In genomic region chr1:234844479-234845031, GRCh38 we compare ENCODE assay signal across 10 cellular contexts.
DNase-seq lines count a peak whose midpoint lies in the region; ATAC-seq and TF ChIP-seq lines count a peak whose summit lies in the region.
"Had no signal": no experiment of that assay in that cellular context is flagged by ENCODE, and none has a peak within 500 bp of the region (broad histone marks: within the 10 kb centered on the region; RNA-seq: fewer than 3 reads in every experiment).

No MANE protein-coding gene starts in this region.

- H3K36me3 Mint-ChIP-seq in CD14-positive monocyte (peaks cover 4 to 7% of the 10 kb centered on the region in 2 donors), activated B cell treated with CpG ODN at 0.5 μM for 24 hours (ENCODE audit: low read depth) (no peaks in the 10 kb centered on the region), type B pancreatic cell (peaks cover 4% of the 10 kb centered on the region)

- H3K4me1 Mint-ChIP-seq in CD14-positive monocyte: peaks cover 95% of the 10 kb centered on the region
- H3K4me1 Mint-ChIP-seq in activated B cell treated with CpG ODN at 0.5 μM for 24 hours: peaks cover 55% of the 10 kb centered on the region
- peaks cover 24% of the 10 kb centered on the region for H3K4me1 Mint-ChIP-seq in type B pancreatic cell (ENCODE audit: unreplicated experiment)

- POLR2A ChIA-PET in activated B cell treated with CpG ODN at 0.5 μM for 24 hours (lab: Charles Lee): interaction anchor here (0.7 to 5.9 kb wide), 5 partner anchors 36 to 352 kb away, joined by 3 to 42 read pairs (median 4); partner anchors contain the start of gene IRF2BP2

- intact Hi-C loops in CD14-positive monocyte (cut with micrococcal nuclease) (loop anchor here (2.0 to 10.0 kb wide), 6 partner anchors 38 to 350 kb away; partner anchors contain the start of gene IRF2BP2 (in 1 of the 2)), activated B cell treated with CpG ODN at 0.5 μM for 24 hours (cut with micrococcal nuclease) (loop anchor here (5.0 kb wide), 1 partner anchor 38 kb away; no protein-coding TSS in a partner anchor)

- H3K9me3 Mint-ChIP-seq in CD14-positive monocyte (peaks cover 0 to 5% (median 0%) of the 10 kb centered on the region in 7 donors), activated B cell treated with CpG ODN at 0.5 μM for 24 hours (no peaks in the 10 kb centered on the region), type B pancreatic cell (peaks cover 6% of the 10 kb centered on the region)

- CTCF ChIA-PET in activated B cell treated with CpG ODN at 0.5 μM for 24 hours (lab: Charles Lee): no interaction called here

- ATAC-seq in GM19438 (IDR thresholded peaks at IDR 0.05; ENCODE audit: low read depth, unreplicated experiment) (peak; percentile 39), activated B cell treated with CpG ODN at 0.5 μM for 24 hours (ENCODE audit: low read depth) (no peak), HG03039 (IDR thresholded peaks at IDR 0.05; ENCODE audit: unreplicated experiment) (no peak), HG02623 (IDR thresholded peaks at IDR 0.05; ENCODE audit: unreplicated experiment) (no peak)

- DNase-seq in CD14-positive monocyte (ENCODE audit: low spot score) (no peak), activated B cell treated with CpG ODN at 0.5 μM for 24 hours (no peak), medulla oblongata (ENCODE audit: extremely low spot score) (peak; percentile 23), type B pancreatic cell (ENCODE audit: extremely low spot score, unreplicated experiment) (no peak), cerebellar cortex (ENCODE audit: low spot score) (no peak)
- DNase-seq: cerebellar nuclear complex, right lobe of liver had no signal

- H3K27me3 Mint-ChIP-seq in CD14-positive monocyte (ENCODE audit: low read depth in 3 of 3) (no peaks in the 10 kb centered on the region), activated B cell treated with CpG ODN at 0.5 μM for 24 hours (no peaks in the 10 kb centered on the region), type B pancreatic cell (no peaks in the 10 kb centered on the region)

- no peak for TF ChIP-seq CTCF in CD14-positive monocyte (IDR thresholded peaks at IDR 0.05)
- TF ChIP-seq CTCF in activated B cell treated with CpG ODN at 0.5 μM for 24 hours (IDR thresholded peaks at IDR 0.05): no peak
- no peak for TF ChIP-seq CTCF in type B pancreatic cell (conservative IDR thresholded peaks at IDR 0.05)

- H3K27ac Mint-ChIP-seq in CD14-positive monocyte: peak overlapping the region; percentile 85 to 99 (median 93)
- H3K27ac Mint-ChIP-seq in activated B cell treated with CpG ODN at 0.5 μM for 24 hours: no peak overlapping the region
- H3K27ac Mint-ChIP-seq in type B pancreatic cell: no peak overlapping the region

- H3K4me3 Mint-ChIP-seq in CD14-positive monocyte (peak overlapping the region; percentile 59 to 86), activated B cell treated with CpG ODN at 0.5 μM for 24 hours (peak overlapping the region; percentile 26), type B pancreatic cell (no peak overlapping the region)

Comparison
In these comparisons a context has a peak if more than half of its experiments do, and no peak if none do; other contexts are left out.
1. H3K27ac Mint-ChIP-seq: peak in CD14-positive monocyte (7 of 7); none in activated B cell treated with CpG ODN at 0.5 μM for 24 hours (single experiment) and type B pancreatic cell (single experiment).